ENCODE assay signal across 11 cellular contexts in the genomic region with DNA sequence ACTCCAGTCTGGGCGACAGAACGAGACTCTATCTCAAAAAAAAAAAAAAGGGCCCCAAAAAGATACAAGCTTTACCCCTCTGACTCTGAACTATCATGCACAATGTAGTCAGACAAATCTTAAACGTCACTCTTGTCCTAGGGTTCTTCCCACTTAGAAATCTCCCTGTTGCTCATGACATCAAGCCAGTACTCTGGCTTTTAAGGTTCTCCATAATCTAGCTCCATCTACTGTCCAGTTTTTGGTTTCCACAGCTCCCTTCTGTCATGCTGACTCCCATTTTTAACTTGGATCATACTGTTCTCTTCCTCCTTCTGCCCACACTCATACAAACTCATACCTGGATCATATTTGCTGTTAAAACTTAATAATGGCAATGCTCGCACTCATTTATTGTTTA.
DNase-seq lines count a peak whose midpoint lies in the region; ATAC-seq, FAIRE-seq and TF ChIP-seq lines count a peak whose summit lies in the region.
"Had no signal": no experiment of that assay in that cellular context is flagged by ENCODE, and none has a peak within 500 bp of the region (broad histone marks: within the 10 kb centered on the region; RNA-seq: fewer than 3 reads in every experiment).

No MANE protein-coding gene starts in this region.

- no peaks in the 10 kb centered on the region for H3K36me3 ChIP-seq in IMR-90 (ENCODE audit: control insufficient read depth, insufficient read depth, low read length)
- H3K36me3 ChIP-seq in keratinocyte (ENCODE audit: control insufficient read depth in 2 of 2, extremely low read depth in 1 of 2, insufficient read depth in 2 of 2, low read length in 2 of 2): no peaks in the 10 kb centered on the region

- H3K4ac ChIP-seq in IMR-90 (ENCODE audit: low read depth, low read length): no peak overlapping the region

- no peak overlapping the region for H3K23ac ChIP-seq in IMR-90 (ENCODE audit: low read depth, low read length)

- no peak overlapping the region for H2AFZ ChIP-seq in IMR-90 (replicated peaks; ENCODE audit: low read length, poor library complexity)
- no peak overlapping the region for H2AFZ ChIP-seq in keratinocyte (ENCODE audit: control insufficient read depth, low read length)

- intact Hi-C loops in IMR-90 (cut with micrococcal nuclease): loop anchor here (5.0 kb wide), 2 partner anchors 165 to 340 kb away; no protein-coding TSS in a partner anchor

- no peak overlapping the region for H2BK5ac ChIP-seq in IMR-90 (ENCODE audit: low read depth, low read length, poor library complexity, severe bottlenecking)

- no peaks in the 10 kb centered on the region for H3K9me1 ChIP-seq in IMR-90 (ENCODE audit: insufficient read depth, low read length)
- H3K9me1 ChIP-seq in keratinocyte (ENCODE audit: control insufficient read depth, extremely low read depth, insufficient read depth, low read length): no peaks in the 10 kb centered on the region

- H3K9ac ChIP-seq in IMR-90 (ENCODE audit: low read depth, low read length): no peak overlapping the region
- no peak overlapping the region for H3K9ac ChIP-seq in keratinocyte (ENCODE audit: control insufficient read depth, extremely low read depth, insufficient read depth, low read length)

- H3K27ac ChIP-seq in IMR-90 (ENCODE audit: insufficient read depth, low read length) (no peak overlapping the region), VCaP (no peak overlapping the region), keratinocyte (ENCODE audit: control insufficient read depth, insufficient read depth, low read length) (no peak overlapping the region)

- no peaks in the 10 kb centered on the region for H3K4me1 Mint-ChIP-seq in stimulated activated memory B cell treated with anti-CD40 and anti-IgM and Interleukin-4, amounts not matched to agents 10 μg/mL and 1 μg/mL and 100 μg/mL, for 72 hours

- dilution Hi-C loops in IMR-90 (cut with HindIII; ENCODE audit: low sequenced_read_pairs, unreplicated experiment) (no loop called here), keratinocyte (cut with MboI; ENCODE audit: extremely low pct_ligation_motif_present, low sequenced_read_pairs) (no loop called here)

- 71% methylated on average over 1 of the region's 4 CpGs; no CpG with 5 or more reads in 1 of the 2 experiments for WGBS in IMR-90 (ENCODE audit: extremely low coverage in 2 of 2, insufficient read length in 1 of 2), 2 experiments

- no peaks in the 10 kb centered on the region for H3K79me2 ChIP-seq in keratinocyte (ENCODE audit: control insufficient read depth, insufficient read depth, low read length)

- CTCF ChIA-PET in IMR-90 (lab: Yijun Ruan, JAX): interaction anchor here (0.5 to 1.0 kb wide), 6 partner anchors 16 to 322 kb away, joined by 3 read pairs; no protein-coding TSS in a partner anchor

- H3K4me3 ChIP-seq in IMR-90 (ENCODE audit: insufficient read depth, low read depth, low read length) (no peak overlapping the region), keratinocyte (ENCODE audit: control insufficient read depth in 2 of 3, extremely low read depth in 1 of 3, insufficient read depth in 2 of 3, low read depth in 1 of 3, low read length in 3 of 3) (no peak overlapping the region)

- no peak overlapping the region for H3K27ac Mint-ChIP-seq in stimulated activated memory B cell treated with anti-CD40 and anti-IgM and Interleukin-4, amounts not matched to agents 10 μg/mL and 1 μg/mL and 100 μg/mL, for 72 hours
- H3K27ac Mint-ChIP-seq: dendritic cell treated with granulocyte-macrophage colony-stimulating factor and Interleukin-4, amounts not matched to agents 40 ng/mL and 50 ng/mL, for 4 days had no signal

- no peak overlapping the region for H2BK15ac ChIP-seq in IMR-90 (ENCODE audit: low read depth, low read length)

- no peak overlapping the region for H3K14ac ChIP-seq in IMR-90 (replicated peaks; ENCODE audit: low read depth, low read length)

- peak; percentile 53 for TF ChIP-seq RAD21 in IMR-90 (IDR thresholded peaks at IDR 0.05; ENCODE audit: low read length)

- no peak overlapping the region for H3K18ac ChIP-seq in IMR-90 (ENCODE audit: low read depth, low read length)

- no TSS peak for BruUV-seq in IMR-90 (replicated peaks; lab: Mats Ljungman, UMichigan)

- H2AK9ac ChIP-seq in IMR-90 (replicated peaks; ENCODE audit: low read depth, low read length, poor library complexity): no peak overlapping the region

- no peak overlapping the region for H4K5ac ChIP-seq in IMR-90 (ENCODE audit: low read depth, low read length)

- no peaks in the 10 kb centered on the region for H4K20me1 ChIP-seq in IMR-90 (ENCODE audit: insufficient read depth, low read length)
- no peaks in the 10 kb centered on the region for H4K20me1 ChIP-seq in keratinocyte (ENCODE audit: control insufficient read depth, extremely low read depth, insufficient read depth, low read length)

- no peak overlapping the region for H3K4me2 ChIP-seq in IMR-90 (ENCODE audit: low read depth, low read length)
- no peak overlapping the region for H3K4me2 ChIP-seq in keratinocyte (ENCODE audit: control insufficient read depth, extremely low read depth, insufficient read depth, low read depth, low read length)

- no peak for FAIRE-seq in keratinocyte (lab: Jason Lieb, UNC)

- TF ChIP-seq CTCF in IMR-90 (conservative IDR thresholded peaks at IDR 0.05; ENCODE audit: low read depth, low read length) (peak; percentile 47), VCaP (conservative IDR thresholded peaks at IDR 0.05) (peak; percentile 61), keratinocyte (optimal IDR thresholded peaks at IDR 0.05 in 1 of 3, IDR thresholded peaks at IDR 0.05 in 1 of 3, conservative IDR thresholded peaks at IDR 0.05 in 1 of 3; ENCODE audit: extremely low read depth in 1 of 3, insufficient read depth in 2 of 3, low read length in 3 of 3) (peak in 2 of 3 experiments; percentile 9 to 34)

- POLR2A ChIA-PET in IMR-90 (lab: Charles Lee; ENCODE audit: unreplicated experiment): no interaction called here

- no peak overlapping the region for H4K91ac ChIP-seq in IMR-90 (ENCODE audit: insufficient read depth, low read depth, low read length)

- no peaks in the 10 kb centered on the region for H3K27me3 ChIP-seq in IMR-90 (ENCODE audit: control insufficient read depth, insufficient read depth, low read length)
- H3K27me3 ChIP-seq in keratinocyte (ENCODE audit: control insufficient read depth, extremely low read depth, insufficient read depth, low read length): no peaks in the 10 kb centered on the region

- H2BK120ac ChIP-seq in IMR-90 (ENCODE audit: low read depth, low read length): no peak overlapping the region

- TF ChIP-seq POLR2A in IMR-90 (IDR thresholded peaks at IDR 0.05; ENCODE audit: low read depth, low read length): no peak

- in situ Hi-C loops in Caki2 (cut with HindIII; ENCODE audit: low pct_unique_long_range_greater_than_20kb, low sequenced_read_pairs) (no loop called here), IMR-90 (cut with MboI; ENCODE audit: low sequenced_read_pairs) (loop anchor here (25.0 kb wide), 1 partner anchor 340 kb away; no protein-coding TSS in a partner anchor)

- H3K9me3 ChIP-seq in IMR-90 (ENCODE audit: control insufficient read depth, insufficient read depth, low read length) (no peaks in the 10 kb centered on the region), keratinocyte (ENCODE audit: control insufficient read depth, low read depth, low read length) (no peaks in the 10 kb centered on the region)

- ATAC-seq in IMR-90 (ENCODE audit: low read depth) (peak; percentile 75), HG02938 (IDR thresholded peaks at IDR 0.05; ENCODE audit: unreplicated experiment) (no peak), GM18873 (IDR thresholded peaks at IDR 0.05; ENCODE audit: low FRiP score, unreplicated experiment) (no peak)
- no peak for ATAC-seq in stimulated activated memory B cell treated with anti-CD40 and anti-IgM and Interleukin-4, amounts not matched to agents 10 μg/mL and 1 μg/mL and 100 μg/mL, for 72 hours
- ATAC-seq: sciatic nerve; stimulated activated naive CD8-positive, alpha-beta T cell treated with anti-CD3 and anti-CD28 coated beads, Interleukin-15, Interleukin-2, amounts not matched to agents 100 U/mL and 50 U/mL, for 24 hours had no signal

- H3K36me3 Mint-ChIP-seq in stimulated activated memory B cell treated with anti-CD40 and anti-IgM and Interleukin-4, amounts not matched to agents 10 μg/mL and 1 μg/mL and 100 μg/mL, for 72 hours: no peaks in the 10 kb centered on the region

- peak; percentile 4 for DNase-seq in Caki2 (ENCODE audit: low read depth)
- DNase-seq in IMR-90: peak; percentile 54
- no peak for DNase-seq in keratinocyte (ENCODE audit: low read depth, low spot score)
- no peak for DNase-seq in stimulated activated CD4-positive, alpha-beta T cell treated with anti-CD3 and anti-CD28 coated beads, Interleukin-4, amount 100 ng/mL, for 4 hours
- DNase-seq: stimulated activated naive CD8-positive, alpha-beta T cell treated with anti-CD3 and anti-CD28 coated beads, Interleukin-15, Interleukin-2, amounts not matched to agents 100 U/mL and 50 U/mL, for 24 hours had no signal

- no peak overlapping the region for H4K8ac ChIP-seq in IMR-90 (ENCODE audit: low read depth in 2 of 2, low read length in 2 of 2)

- H3K4me3 Mint-ChIP-seq in stimulated activated memory B cell treated with anti-CD40 and anti-IgM and Interleukin-4, amounts not matched to agents 10 μg/mL and 1 μg/mL and 100 μg/mL, for 72 hours: no peak overlapping the region
- H3K4me3 Mint-ChIP-seq: dendritic cell treated with granulocyte-macrophage colony-stimulating factor and Interleukin-4, amounts not matched to agents 40 ng/mL and 50 ng/mL, for 4 days had no signal

- H3K4me1 ChIP-seq in IMR-90 (ENCODE audit: control insufficient read depth, insufficient read depth, low read length) (peaks cover 3% of the 10 kb centered on the region; the same call in 1 of the 2 replicates), keratinocyte (ENCODE audit: control insufficient read depth, extremely low read depth, insufficient read depth, low read length) (peaks cover 5% of the 10 kb centered on the region)

- H3K27me3 Mint-ChIP-seq in stimulated activated memory B cell treated with anti-CD40 and anti-IgM and Interleukin-4, amounts not matched to agents 10 μg/mL and 1 μg/mL and 100 μg/mL, for 72 hours: peaks cover 11% of the 10 kb centered on the region
- H3K27me3 Mint-ChIP-seq: dendritic cell treated with granulocyte-macrophage colony-stimulating factor and Interleukin-4, amounts not matched to agents 40 ng/mL and 50 ng/mL, for 4 days had no signal

- no peaks in the 10 kb centered on the region for H3K79me1 ChIP-seq in IMR-90 (ENCODE audit: low read depth in 1 of 2, low read length in 2 of 2)

- H2AK5ac ChIP-seq in IMR-90 (ENCODE audit: low read depth, low read length): no peak overlapping the region

- H3K9me3 Mint-ChIP-seq in stimulated activated memory B cell treated with anti-CD40 and anti-IgM and Interleukin-4, amounts not matched to agents 10 μg/mL and 1 μg/mL and 100 μg/mL, for 72 hours: no peaks in the 10 kb centered on the region
- H3K9me3 Mint-ChIP-seq: dendritic cell treated with granulocyte-macrophage colony-stimulating factor and Interleukin-4, amounts not matched to agents 40 ng/mL and 50 ng/mL, for 4 days had no signal

- no peak overlapping the region for H2BK20ac ChIP-seq in IMR-90 (ENCODE audit: low read depth, low read length)

- no peak overlapping the region for H3K56ac ChIP-seq in IMR-90 (ENCODE audit: extremely low read depth, insufficient read depth, low read length)

TF ChIP-seq in IMR-90, 13 proteins besides CTCF, POLR2A, EP300 and RAD21 (continues in another document):
- TF ChIP-seq SMC3 (IDR thresholded peaks at IDR 0.05; ENCODE audit: low read depth, low read length) (peak; percentile 48; the same call in 1 of the 2 replicates), BHLHE40 (IDR thresholded peaks at IDR 0.05; ENCODE audit: low read depth, low read length) (no peak)

Comparison
In these comparisons a context has a peak if more than half of its experiments do, and no peak if none do; other contexts are left out.
1. DNase-seq: peak in Caki2 (single experiment) and IMR-90 (single experiment); none in keratinocyte (single experiment) and stimulated activated CD4-positive, alpha-beta T cell treated with anti-CD3 and anti-CD28 coated beads, Interleukin-4, amount 100 ng/mL, for 4 hours (0 of 2).
2. Peak in every context shown above with its lines, with median percentiles within 50 percentile points of each other: CTCF ChIP-seq.